9 cellular contexts compared by ENCODE assay signal in genomic region chr20:25220021-25220730, GRCh38. TPM values are rescaled to one million over a fixed set of nuclear protein-coding genes. Genes with fewer than 3 reads are reported as not detected.
A peak's percentile ranks its signal among the peaks of the same experiment; 100 is the strongest.
DNase-seq lines count a peak whose midpoint lies in the region; ATAC-seq, FAIRE-seq and TF ChIP-seq lines count a peak whose summit lies in the region.
"Had no signal": no experiment of that assay in that cellular context is flagged by ENCODE, and none has a peak within 500 bp of the region (broad histone marks: within the 10 kb centered on the region; RNA-seq: fewer than 3 reads in every experiment).

No MANE protein-coding gene starts in this region.

- ATAC-seq in A549 (peak in 1 of 2 experiments; percentile 15; a peak in 1 of 6 replicates), right cardiac atrium (peak in 1 of 2 donors; percentile 1), left lung (no peak), HG03108 (IDR thresholded peaks at IDR 0.05; ENCODE audit: unreplicated experiment) (no peak)

- H3K4me1 ChIP-seq in A549 (peaks cover 42% of the 10 kb centered on the region), OCI-LY3 (ENCODE audit: low read length) (no peaks in the 10 kb centered on the region), right cardiac atrium (ENCODE audit: control insufficient read depth, insufficient read depth, low read length) (peaks cover 22% of the 10 kb centered on the region), left lung (no peaks in the 10 kb centered on the region)

- peaks cover 19% of the 10 kb centered on the region for H3K36me3 ChIP-seq in OCI-LY3 (replicated peaks; ENCODE audit: low read depth, low read length)
- H3K36me3 ChIP-seq in left lung: peaks cover 0 to 85% of the 10 kb centered on the region in 2 donors

- CTCF ChIA-PET in A549 (lab: Yijun Ruan, JAX): interaction anchor here (0.6 to 18.2 kb wide), 12 partner anchors 9 to 225 kb away, joined by 3 to 300 read pairs (median 6); partner anchors contain the start of genes ENTPD6 and PYGB

- TF ChIP-seq CTCF in A549 (IDR thresholded peaks at IDR 0.05) (peak; percentile 39), D721Med (IDR thresholded peaks at IDR 0.05; ENCODE audit: insufficient read depth, missing control alignments) (peak; percentile 28), OCI-LY3 (IDR thresholded peaks at IDR 0.05; ENCODE audit: low read depth, low read length) (peak; percentile 43), left lung (IDR thresholded peaks at IDR 0.05) (no peak)

- WGBS in A549 (ENCODE audit: missing lambda C conversion rate): 83% methylated on average over 15 of the region's 16 CpGs
- 84% methylated on average over 16 of the region's 16 CpGs for WGBS in right cardiac atrium

- POLR2A ChIA-PET in A549 (lab: Yijun Ruan, JAX): interaction anchor here (5.4 kb wide), 1 partner anchor 27 kb away, joined by 67 read pairs; the partner anchor contains the start of gene PYGB

- TF ChIP-seq RAD21 in A549 (conservative IDR thresholded peaks at IDR 0.05 in 1 of 2, IDR thresholded peaks at IDR 0.05 in 1 of 2): 0 out of 5 replicates have a peak, but pooled peaks of 1 of the 2 experiments have one; percentile 19

- H3K4me3 ChIP-seq in A549 (no peak overlapping the region), OCI-LY3 (ENCODE audit: low read length) (no peak overlapping the region), right cardiac atrium (ENCODE audit: low read length) (no peak overlapping the region), left lung (no peak overlapping the region)

- H3K4me2 ChIP-seq in A549: 0 out of 3 replicates have a peak overlapping the region, but pooled peaks have one; percentile 3
- no peak overlapping the region for H3K4me2 ChIP-seq in OCI-LY3 (ENCODE audit: low read length)

- intact Hi-C loops in right cardiac atrium (cut with DNase I) (loop anchor here in 1 of 4 donors (10.0 kb wide), 1 partner anchor 75 kb away; no protein-coding TSS in a partner anchor), left lung (cut with DNase I) (no loop called here)

- H3K9me3 ChIP-seq in A549 (no peaks in the 10 kb centered on the region), OCI-LY3 (ENCODE audit: insufficient read depth, low read length) (no peaks in the 10 kb centered on the region), right cardiac atrium (ENCODE audit: control insufficient read depth, low read length) (no peaks in the 10 kb centered on the region), left lung (no peaks in the 10 kb centered on the region)

- no peak overlapping the region for H2AFZ ChIP-seq in OCI-LY3 (ENCODE audit: low read depth, low read length)

- FAIRE-seq in A549 (lab: Jason Lieb, UNC) (no peak), D721Med (lab: Jason Lieb, UNC) (no peak), H54 (lab: Jason Lieb, UNC) (no peak)

- H3K27ac ChIP-seq in A549 (peak overlapping the region; percentile 49 to 88; a peak in 5 of 6 replicates), OCI-LY3 (ENCODE audit: low read length) (no peak overlapping the region), right cardiac atrium (ENCODE audit: low read length) (peak overlapping the region; percentile 74), left lung (no peak overlapping the region)

- no peaks in the 10 kb centered on the region for H3K27me3 ChIP-seq in OCI-LY3 (ENCODE audit: low read depth, low read length)
- no peaks in the 10 kb centered on the region for H3K27me3 ChIP-seq in right cardiac atrium (ENCODE audit: control insufficient read depth, insufficient read depth)
- no peaks in the 10 kb centered on the region for H3K27me3 ChIP-seq in left lung

- TF ChIP-seq POLR2A in A549 (IDR thresholded peaks at IDR 0.05; ENCODE audit: low read length) (no peak), H54 (IDR thresholded peaks at IDR 0.05; ENCODE audit: low read depth, low read length) (no peak)

- no peaks in the 10 kb centered on the region for H4K20me1 ChIP-seq in OCI-LY3 (ENCODE audit: insufficient read depth, low read length)

- no peaks in the 10 kb centered on the region for H3K79me2 ChIP-seq in OCI-LY3 (ENCODE audit: low read length)

- no peak; a peak in 1 of 5 replicates for TF ChIP-seq EP300 in A549 (IDR thresholded peaks at IDR 0.05)

- H3K9ac ChIP-seq in OCI-LY3 (ENCODE audit: low read length): no peak overlapping the region

- DNase-seq in A549 (ENCODE audit: low read depth in 1 of 2, low spot score in 1 of 2) (no peak), D721Med (ENCODE audit: insufficient read length, low spot score) (no peak), right cardiac atrium (peak in 2 of 3 donors; percentile 46 to 63), left lung (no peak), SIG-M5 treated with dmso at 0.1 percent for 504 hours (lab: John Stamatoyannopoulos, UW; ENCODE audit: unreplicated experiment) (no peak), H54 (ENCODE audit: insufficient read length, low spot score) (no peak)
- DNase-seq: activated CD4-positive, alpha-beta memory T cell treated with anti-CD3 and anti-CD28 coated beads, Interleukin-2, amount 10 ng/mL, durations not matched to agents 7 days and 5 days had no signal

TF ChIP-seq in A549, 52 proteins besides CTCF, POLR2A, EP300 and RAD21:
- 0 out of 3 replicates have a peak, but pooled peaks have one; percentile 27 for TF ChIP-seq SMC3 (IDR thresholded peaks at IDR 0.05)
- TF ChIP-seq ESRRA (IDR thresholded peaks at IDR 0.05; ENCODE audit: borderline replicate concordance, low read length): no peak
- no peak for TF ChIP-seq PHF8 (IDR thresholded peaks at IDR 0.05; ENCODE audit: borderline replicate concordance, low read depth)
- TF ChIP-seq, protein P1, sequence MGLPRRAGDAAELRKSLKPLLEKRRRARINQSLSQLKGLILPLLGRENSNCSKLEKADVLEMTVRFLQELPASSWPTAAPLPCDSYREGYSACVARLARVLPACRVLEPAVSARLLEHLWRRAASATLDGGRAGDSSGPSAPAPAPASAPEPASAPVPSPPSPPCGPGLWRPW (IDR thresholded peaks at IDR 0.05): no peak
- TF ChIP-seq CBX2 (IDR thresholded peaks at IDR 0.05; ENCODE audit: borderline replicate concordance, low read depth): no peak
- no peak for TF ChIP-seq HOXB5 (CRISPR knock-in tag; IDR thresholded peaks at IDR 0.05)
- TF ChIP-seq, protein P2, sequence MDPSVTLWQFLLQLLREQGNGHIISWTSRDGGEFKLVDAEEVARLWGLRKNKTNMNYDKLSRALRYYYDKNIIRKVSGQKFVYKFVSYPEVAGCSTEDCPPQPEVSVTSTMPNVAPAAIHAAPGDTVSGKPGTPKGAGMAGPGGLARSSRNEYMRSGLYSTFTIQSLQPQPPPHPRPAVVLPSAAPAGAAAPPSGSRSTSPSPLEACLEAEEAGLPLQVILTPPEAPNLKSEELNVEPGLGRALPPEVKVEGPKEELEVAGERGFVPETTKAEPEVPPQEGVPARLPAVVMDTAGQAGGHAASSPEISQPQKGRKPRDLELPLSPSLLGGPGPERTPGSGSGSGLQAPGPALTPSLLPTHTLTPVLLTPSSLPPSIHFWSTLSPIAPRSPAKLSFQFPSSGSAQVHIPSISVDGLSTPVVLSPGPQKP (IDR thresholded peaks at IDR 0.05; ENCODE audit: low read depth, low read length): no peak
- peak; percentile 90 to 96 for TF ChIP-seq CEBPB (IDR thresholded peaks at IDR 0.05)
- TF ChIP-seq NFE2L2 (conservative IDR thresholded peaks at IDR 0.05; ENCODE audit: low read length): no peak
- no peak for TF ChIP-seq EHMT2 (IDR thresholded peaks at IDR 0.05; ENCODE audit: low read depth)
- no peak for TF ChIP-seq NR3C1 (IDR thresholded peaks at IDR 0.05)

RNA-seq across cellular contexts. Expression of gene ENTPD6, which starts 24.7 kb away (rescaled TPM):
- polyA plus RNA-seq in A549 (2011; rRNA removed) (85.7 and 95.4 TPM in 2 replicates), A549 (2017; fragmentation: RNase III; extraction: RNeasy Plus Mini Kit Qiagen cat#74134 plus additional on column Dnase treatment) (86.9 to 90.0 TPM (median 87.0 TPM) in 3 replicates), right cardiac atrium (146 TPM)
- 121 and 136 TPM in 2 replicates for polyA plus RNA-seq in A549 (2012; cell fraction: cytosol; rRNA removed)
- 433 and 486 TPM in 2 replicates for polyA plus RNA-seq in A549 (2012; cell fraction: nucleus; rRNA removed)
- 77.7 and 83.6 TPM in 2 replicates for polyA minus RNA-seq in A549 (2011; rRNA and poly(A)+ RNA removed)
- total RNA-seq in right cardiac atrium (100 to 1,000 TPM; 102 to 132 (median 127) TPM), left lung (10 to 100 TPM; 72.7 to 76.3 TPM)

RNA-seq across cellular contexts. Expression of gene PYGB, which starts 27.7 kb away (rescaled TPM):
- polyA plus RNA-seq in A549 (2011; rRNA removed): 100 and 113 TPM in 2 replicates
- polyA plus RNA-seq in A549 (2012; cell fraction: cytosol; rRNA removed): 80.7 and 98.5 TPM in 2 replicates
- polyA plus RNA-seq in A549 (2012; cell fraction: nucleus; rRNA removed): 252 and 288 TPM in 2 replicates
- 85.5 to 93.7 TPM (median 93.2 TPM) in 3 replicates for polyA plus RNA-seq in A549 (2017; fragmentation: RNase III; extraction: RNeasy Plus Mini Kit Qiagen cat#74134 plus additional on column Dnase treatment)
- 178 and 188 TPM in 2 replicates for polyA minus RNA-seq in A549 (2011; rRNA and poly(A)+ RNA removed)
- total RNA-seq in right cardiac atrium: 100 to 1,000 TPM; 154 to 219 (median 194) TPM
- 136 TPM for polyA plus RNA-seq in right cardiac atrium
- total RNA-seq in left lung: 10 to 100 TPM; 78.2 to 81.3 TPM

Comparison
In these comparisons a context has a peak if more than half of its experiments do, and no peak if none do; other contexts are left out.
1. DNase-seq: peak in right cardiac atrium (2 of 3); none in A549 (0 of 2), D721Med (single experiment), left lung (0 of 2), SIG-M5 treated with dmso at 0.1 percent for 504 hours (single experiment) and H54 (single experiment).
2. H3K27ac ChIP-seq: peak in A549 (2 of 2) and right cardiac atrium (single experiment); none in OCI-LY3 (single experiment) and left lung (0 of 2).
3. CTCF ChIP-seq: peak in A549 (single experiment), D721Med (single experiment) and OCI-LY3 (single experiment); none in left lung (0 of 2).